7 cellular contexts compared by ENCODE assay signal in genomic region chr16:83809092-83809491, GRCh38. TPM values are rescaled to one million over a fixed set of nuclear protein-coding genes. Genes with fewer than 3 reads are reported as not detected.
DNase-seq lines count a peak whose midpoint lies in the region; ATAC-seq and TF ChIP-seq lines count a peak whose summit lies in the region.

No MANE protein-coding gene starts in this region.

- POLR2A ChIA-PET in activated CD8-positive, alpha-beta T cell treated with anti-CD3 and anti-CD28 coated beads for 36 hours (lab: Charles Lee) = no interaction called here
- POLR2A ChIA-PET in HEK293T (lab: Yijun Ruan, JAX) = no interaction called here

- CTCF ChIA-PET in activated CD8-positive, alpha-beta T cell treated with anti-CD3 and anti-CD28 coated beads for 36 hours (lab: Charles Lee) = interaction anchor here (0.6 to 0.9 kb wide), 3 partner anchors 16 to 1644 kb away, joined by 3 to 5 read pairs (median 3); partner anchors contain the start of gene TAF1C
- CTCF ChIA-PET in HEK293T (lab: Yijun Ruan, JAX) = no interaction called here

- TF ChIP-seq CTCF in HFF-Myc (IDR thresholded peaks at IDR 0.05; ENCODE audit: low read depth, low read length, missing control alignments) (no peak), smooth muscle cell (IDR thresholded peaks at IDR 0.05; ENCODE audit: borderline replicate concordance, insufficient read depth, poor library complexity, severe bottlenecking) (no peak)
- no peak for TF ChIP-seq CTCF in activated CD8-positive, alpha-beta T cell treated with anti-CD3 and anti-CD28 coated beads for 36 hours (IDR thresholded peaks at IDR 0.05)

- no peak overlapping the region for H2AFZ ChIP-seq in smooth muscle cell (ENCODE audit: low read depth)

- peaks cover 23% of the 10 kb centered on the region for H3K79me2 ChIP-seq in smooth muscle cell (ENCODE audit: low read depth)

- H3K27ac Mint-ChIP-seq in activated CD8-positive, alpha-beta T cell treated with anti-CD3 and anti-CD28 coated beads for 36 hours = peak overlapping the region; percentile 87

- no peaks in the 10 kb centered on the region for H3K9me3 ChIP-seq in iPS-18a (ENCODE audit: control insufficient read depth, low read depth, low read length)
- no peaks in the 10 kb centered on the region for H3K9me3 ChIP-seq in smooth muscle cell (replicated peaks; ENCODE audit: low read depth)

- peaks cover 5% of the 10 kb centered on the region for H3F3A ChIP-seq in smooth muscle cell (ENCODE audit: low read depth)

- H4K20me1 ChIP-seq in smooth muscle cell (ENCODE audit: low read depth) = peaks cover 28% of the 10 kb centered on the region

- 83% methylated on average over 12 of the region's 13 CpGs for WGBS in smooth muscle cell (ENCODE audit: low lambda C conversion rate)

- H3K27ac ChIP-seq in iPS-18a (ENCODE audit: low read length) (no peak overlapping the region), smooth muscle cell (ENCODE audit: low read depth) (no peak overlapping the region)

- H3K4me1 ChIP-seq in iPS-18a (ENCODE audit: control insufficient read depth, low read depth, low read length) (peaks cover 16% of the 10 kb centered on the region), smooth muscle cell (ENCODE audit: low read depth) (peaks cover 17% of the 10 kb centered on the region)

- DNase-seq in HFF-Myc (ENCODE audit: extremely low read depth, low read depth) (no peak), smooth muscle cell (lab: John Stamatoyannopoulos, UW; ENCODE audit: unreplicated experiment) (no peak), globus pallidus (ENCODE audit: low spot score) (no peak), HEK293T (ENCODE audit: extremely low spot score) (no peak)
- DNase-seq in activated CD8-positive, alpha-beta T cell treated with anti-CD3 and anti-CD28 coated beads for 36 hours = no peak

- H3K4me1 Mint-ChIP-seq in activated CD8-positive, alpha-beta T cell treated with anti-CD3 and anti-CD28 coated beads for 36 hours (ENCODE audit: low read depth) = peaks cover 39% of the 10 kb centered on the region

- H3K9me3 Mint-ChIP-seq in activated CD8-positive, alpha-beta T cell treated with anti-CD3 and anti-CD28 coated beads for 36 hours = no peaks in the 10 kb centered on the region

- peaks cover 35% of the 10 kb centered on the region for H3K36me3 Mint-ChIP-seq in activated CD8-positive, alpha-beta T cell treated with anti-CD3 and anti-CD28 coated beads for 36 hours (ENCODE audit: low read depth)

- H3K4me2 ChIP-seq in smooth muscle cell = peak overlapping the region; percentile 96

- H3K36me3 ChIP-seq in iPS-18a (ENCODE audit: control insufficient read depth, low read depth, low read length) (peaks cover 25% of the 10 kb centered on the region), smooth muscle cell (ENCODE audit: low read depth) (no peaks in the 10 kb centered on the region)

- H3K4me3 Mint-ChIP-seq in activated CD8-positive, alpha-beta T cell treated with anti-CD3 and anti-CD28 coated beads for 36 hours = peak overlapping the region; percentile 83

- H3K27me3 ChIP-seq in iPS-18a (ENCODE audit: control insufficient read depth, insufficient read depth, low read length) = no peaks in the 10 kb centered on the region
- H3K27me3 ChIP-seq in smooth muscle cell (ENCODE audit: low read depth) = no peaks in the 10 kb centered on the region

- peak overlapping the region; percentile 74 for H3K9ac ChIP-seq in iPS-18a (ENCODE audit: low read length)
- H3K9ac ChIP-seq in smooth muscle cell (ENCODE audit: low read depth) = peak overlapping the region; percentile 89

- no peaks in the 10 kb centered on the region for H3K27me3 Mint-ChIP-seq in activated CD8-positive, alpha-beta T cell treated with anti-CD3 and anti-CD28 coated beads for 36 hours

- intact Hi-C loops in activated CD8-positive, alpha-beta T cell treated with anti-CD3 and anti-CD28 coated beads for 36 hours (cut with micrococcal nuclease) = no loop called here

- H3K4me3 ChIP-seq in HFF-Myc (replicated peaks; ENCODE audit: low read depth, low read length) (peak overlapping the region; percentile 74), iPS-18a (ENCODE audit: low read length) (peak overlapping the region; percentile 78), smooth muscle cell (peak overlapping the region; percentile 93)

- ATAC-seq in activated CD8-positive, alpha-beta T cell treated with anti-CD3 and anti-CD28 coated beads for 36 hours = no peak
- no peak for ATAC-seq in GM21717 (IDR thresholded peaks at IDR 0.05; ENCODE audit: unreplicated experiment)

TF ChIP-seq in HEK293T, 16 proteins besides CTCF, POLR2A, EP300 and RAD21:
- TF ChIP-seq SUZ12 (IDR thresholded peaks at IDR 0.05) (no peak), PKNOX1 (IDR thresholded peaks at IDR 0.05) (no peak), ELF4 (IDR thresholded peaks at IDR 0.05) (no peak), TARDBP (IDR thresholded peaks at IDR 0.05) (no peak), ZNF384 (IDR thresholded peaks at IDR 0.05) (no peak), SP1 (IDR thresholded peaks at IDR 0.05) (no peak), FOXA1 (IDR thresholded peaks at IDR 0.05) (no peak), NFRKB (IDR thresholded peaks at IDR 0.05) (no peak), ARNT (IDR thresholded peaks at IDR 0.05) (no peak), FOXK2 (IDR thresholded peaks at IDR 0.05) (no peak), BHLHE40 (IDR thresholded peaks at IDR 0.05; ENCODE audit: borderline replicate concordance) (no peak), L3MBTL2 (conservative IDR thresholded peaks at IDR 0.05) (no peak)

RNA-seq across cellular contexts. Expression of gene HSBP1, which starts 1.3 kb away (rescaled TPM):
- total RNA-seq in activated CD8-positive, alpha-beta T cell treated with anti-CD3 and anti-CD28 coated beads for 36 hours = 10 to 100 TPM; 68.2 to 71.8 TPM
- 20.3 and 29.9 TPM in 2 replicates for total RNA-seq in smooth muscle cell
- polyA plus RNA-seq in smooth muscle cell = 355 and 390 TPM in 2 replicates
